10 cellular contexts compared by ENCODE assay signal in genomic region chr12:65277994-65278575, GRCh38. TPM values are rescaled to one million over a fixed set of nuclear protein-coding genes. Genes with fewer than 3 reads are reported as not detected.
DNase-seq lines count a peak whose midpoint lies in the region; ATAC-seq and TF ChIP-seq lines count a peak whose summit lies in the region.
"Had no signal": no experiment of that assay in that cellular context is flagged by ENCODE, and none has a peak within 500 bp of the region (broad histone marks: within the 10 kb centered on the region; RNA-seq: fewer than 3 reads in every experiment).

No MANE protein-coding gene starts in this region.

- H3K27me3 ChIP-seq in body of pancreas = no peaks in the 10 kb centered on the region
- no peaks in the 10 kb centered on the region for H3K27me3 ChIP-seq in right lobe of liver
- H3K27me3 ChIP-seq in tibial nerve = no peaks in the 10 kb centered on the region

- peak overlapping the region; percentile 31 to 80 for H3K4me3 ChIP-seq in body of pancreas
- peak overlapping the region; percentile 51 to 66 (median 52) for H3K4me3 ChIP-seq in right lobe of liver
- H3K4me3 ChIP-seq in tibial nerve = peak overlapping the region; percentile 64 to 96 (median 80)

- H3K27ac ChIP-seq in body of pancreas (peak overlapping the region in 2 of 4 donors; percentile 59 to 62), right lobe of liver (no peak overlapping the region), tibial nerve (peak overlapping the region; percentile 80 to 94 (median 86))
- H3K27ac ChIP-seq: BLaER1 treated with 17β-estradiol and CSF1 and Interleukin-3, amounts not matched to agents 10 nM and 100 nM had no signal

- H3K9me3 Mint-ChIP-seq in activated CD4-positive, alpha-beta T cell treated with anti-CD3 and anti-CD28 coated beads, Interleukin-2, amount 10 ng/mL, durations not matched to agents 24 days and 14 days = no peaks in the 10 kb centered on the region

- ATAC-seq in body of pancreas = no peak
- ATAC-seq in right lobe of liver = no peak
- no peak for ATAC-seq in HG03095 (IDR thresholded peaks at IDR 0.05; ENCODE audit: unreplicated experiment)
- ATAC-seq in HG03457 (IDR thresholded peaks at IDR 0.05; ENCODE audit: unreplicated experiment) = no peak

- no peak overlapping the region for H3K27ac Mint-ChIP-seq in activated CD4-positive, alpha-beta T cell treated with anti-CD3 and anti-CD28 coated beads, Interleukin-2, amount 10 ng/mL, durations not matched to agents 24 days and 14 days

- peaks cover 2% of the 10 kb centered on the region for H3K4me1 Mint-ChIP-seq in activated CD4-positive, alpha-beta T cell treated with anti-CD3 and anti-CD28 coated beads, Interleukin-2, amount 10 ng/mL, durations not matched to agents 24 days and 14 days

- peaks cover 73% of the 10 kb centered on the region for H3K27me3 Mint-ChIP-seq in activated CD4-positive, alpha-beta T cell treated with anti-CD3 and anti-CD28 coated beads, Interleukin-2, amount 10 ng/mL, durations not matched to agents 24 days and 14 days

- peaks cover 8% of the 10 kb centered on the region for H3K4me1 ChIP-seq in body of pancreas
- peaks cover 0 to 13% (median 0%) of the 10 kb centered on the region in 4 donors for H3K4me1 ChIP-seq in right lobe of liver
- peaks cover 0 to 19% (median 0%) of the 10 kb centered on the region in 4 donors for H3K4me1 ChIP-seq in tibial nerve

- TF ChIP-seq CTCF in body of pancreas (IDR thresholded peaks at IDR 0.05) = no peak
- TF ChIP-seq CTCF in right lobe of liver (IDR thresholded peaks at IDR 0.05) = no peak
- TF ChIP-seq CTCF in tibial nerve (IDR thresholded peaks at IDR 0.05) = no peak

- no peaks in the 10 kb centered on the region for H3K36me3 Mint-ChIP-seq in activated CD4-positive, alpha-beta T cell treated with anti-CD3 and anti-CD28 coated beads, Interleukin-2, amount 10 ng/mL, durations not matched to agents 24 days and 14 days (ENCODE audit: low read depth)

- peak overlapping the region; percentile 67 for H3K4me3 Mint-ChIP-seq in activated CD4-positive, alpha-beta T cell treated with anti-CD3 and anti-CD28 coated beads, Interleukin-2, amount 10 ng/mL, durations not matched to agents 24 days and 14 days

- no peaks in the 10 kb centered on the region for H3K9me3 ChIP-seq in body of pancreas
- no peaks in the 10 kb centered on the region for H3K9me3 ChIP-seq in right lobe of liver
- no peaks in the 10 kb centered on the region for H3K9me3 ChIP-seq in tibial nerve

- no peaks in the 10 kb centered on the region for H3K36me3 ChIP-seq in body of pancreas (replicated peaks in 1 of 2; ENCODE audit: insufficient read depth in 1 of 2, low read depth in 2 of 2)
- no peaks in the 10 kb centered on the region for H3K36me3 ChIP-seq in right lobe of liver
- H3K36me3 ChIP-seq in tibial nerve = no peaks in the 10 kb centered on the region
- H3K36me3 ChIP-seq: BLaER1 treated with 17β-estradiol and CSF1 and Interleukin-3, amounts not matched to agents 10 nM and 100 nM had no signal

- TF ChIP-seq POLR2A in body of pancreas (IDR thresholded peaks at IDR 0.05) (no peak), right lobe of liver (IDR thresholded peaks at IDR 0.05) (no peak), tibial nerve (IDR thresholded peaks at IDR 0.05) (no peak)

- DNase-seq in activated CD4-positive, alpha-beta T cell treated with anti-CD3 and anti-CD28 coated beads, Interleukin-2, amount 10 ng/mL, durations not matched to agents 24 days and 14 days = no peak
- DNase-seq in activated CD4-positive, alpha-beta T cell treated with anti-CD3 and anti-CD28 coated beads, Interleukin-2, amount 50 U/mL, for 48 hours = no peak
- DNase-seq in body of pancreas = peak in 2 of 4 donors; percentile 2 to 11
- peak in 1 of 3 donors; percentile 49 for DNase-seq in right lobe of liver
- DNase-seq in tibial nerve (ENCODE audit: low spot score in 2 of 2) = no peak
- no peak for DNase-seq in SW 1271 (lab: John Stamatoyannopoulos, UW)
- DNase-seq: NCI-H187 had no signal

- 39 to 51% methylated on average over 21 to 23 of the region's 23 CpGs for whole genome bisulfite sequencing in body of pancreas, 2 donors
- 27% methylated on average over 19 of the region's 23 CpGs for WGBS in right lobe of liver (ENCODE audit: insufficient coverage, low coverage, low lambda C conversion rate, missing lambda C conversion rate)
- 21 to 26% methylated on average over 23 of the region's 23 CpGs for WGBS in tibial nerve, 2 donors

- intact Hi-C loops in activated CD4-positive, alpha-beta T cell treated with anti-CD3 and anti-CD28 coated beads, Interleukin-2, amount 10 ng/mL, durations not matched to agents 24 days and 14 days (cut with micrococcal nuclease) = no loop called here
- intact Hi-C loops in body of pancreas (cut with DNase I) = no loop called here
- intact Hi-C loops in right lobe of liver (cut with DNase I) = no loop called here

- TF ChIP-seq EP300 in tibial nerve (IDR thresholded peaks at IDR 0.05) = no peak

RNA-seq across cellular contexts. Expression of gene MSRB3, which starts 0.4 kb away (rescaled TPM):
- not detected in 2 replicates for total RNA-seq in activated CD4-positive, alpha-beta T cell treated with anti-CD3 and anti-CD28 coated beads, Interleukin-2, amount 10 ng/mL, durations not matched to agents 24 days and 14 days
- total RNA-seq in body of pancreas = 10 to 100 TPM in 1 of 2 donors, 1 to 10 TPM in 1; 3.6 to 14.5 TPM
- 1 to 10 TPM; 1.4 to 5.6 (median 2.6) TPM for total RNA-seq in right lobe of liver
- total RNA-seq in tibial nerve = 10 to 100 TPM; 42.0 to 64.0 (median 47.9) TPM

Comparison
In these comparisons a context has a peak if more than half of its experiments do, and no peak if none do; other contexts are left out.
1. H3K27ac ChIP-seq: peak in tibial nerve (4 of 4); none in right lobe of liver (0 of 3).
2. Peak in every context shown above with its lines, with median percentiles within 50 percentile points of each other: H3K4me3 ChIP-seq.